In the genomic region with DNA sequence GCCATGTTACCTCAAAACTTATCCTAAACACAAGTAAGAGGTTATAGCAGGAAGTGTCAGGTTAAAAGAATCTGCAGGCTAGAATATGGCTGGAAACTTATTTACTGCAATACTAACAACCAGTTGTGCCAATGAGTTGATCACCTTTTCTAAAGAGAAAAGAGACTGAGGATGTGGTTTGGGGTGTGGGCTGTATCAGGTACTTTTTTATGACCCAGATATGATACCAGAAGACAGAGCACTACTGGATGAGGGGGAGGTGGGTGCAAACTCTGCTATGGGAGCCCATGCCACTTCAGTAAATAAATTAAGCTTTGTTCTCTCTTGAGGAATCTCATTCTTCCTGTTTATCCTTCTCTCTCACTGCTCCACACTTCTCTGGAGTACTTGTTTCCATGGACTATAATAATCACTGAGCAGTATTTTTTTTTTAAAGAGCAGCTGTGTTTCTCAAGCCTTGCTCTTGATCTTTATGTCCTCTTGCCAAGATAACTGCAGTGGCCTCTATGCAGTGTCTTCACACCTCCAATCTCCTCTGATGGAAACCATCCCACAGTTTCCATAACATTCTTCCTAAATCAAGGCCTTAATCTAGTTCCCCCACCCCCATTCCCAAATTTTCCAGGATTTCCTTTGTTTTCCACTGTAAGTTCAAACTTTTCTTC, we compare ENCODE assay signal across 8 cellular contexts. TPM values are rescaled to one million over a fixed set of nuclear protein-coding genes. Genes with fewer than 3 reads are reported as not detected.
DNase-seq lines count a peak whose midpoint lies in the region; ATAC-seq and TF ChIP-seq lines count a peak whose summit lies in the region.

No MANE protein-coding gene starts in this region.

- no peak overlapping the region for H3K4me3 Mint-ChIP-seq in neural progenitor cell
- no peak overlapping the region for H3K4me3 Mint-ChIP-seq in osteocyte (ENCODE audit: unreplicated experiment)

- intact Hi-C loops in left ventricle myocardium inferior (cut with micrococcal nuclease) (no loop called here), head of caudate nucleus (cut with DNase I) (no loop called here)

- H3K36me3 Mint-ChIP-seq in neural progenitor cell = peaks cover 2% of the 10 kb centered on the region
- H3K36me3 Mint-ChIP-seq in osteocyte (ENCODE audit: unreplicated experiment) = peaks cover 8% of the 10 kb centered on the region

- H3K9me3 ChIP-seq in left ventricle myocardium inferior (replicated peaks) (no peaks in the 10 kb centered on the region), neural progenitor cell (ENCODE audit: low read depth) (no peaks in the 10 kb centered on the region)

- no peaks in the 10 kb centered on the region for H3K36me3 ChIP-seq in left ventricle myocardium inferior
- H3K36me3 ChIP-seq in neural progenitor cell = no peaks in the 10 kb centered on the region

- ATAC-seq in GM18867 (IDR thresholded peaks at IDR 0.05; ENCODE audit: unreplicated experiment) = peak; percentile 86
- peak; percentile 71 for ATAC-seq in GM21447 (IDR thresholded peaks at IDR 0.05; ENCODE audit: unreplicated experiment)
- ATAC-seq in HG03520 (IDR thresholded peaks at IDR 0.05; ENCODE audit: unreplicated experiment) = peak; percentile 85

- H4K20me1 ChIP-seq in neural progenitor cell (ENCODE audit: low read depth) = no peaks in the 10 kb centered on the region

- H3K4me1 Mint-ChIP-seq in neural progenitor cell (peaks cover 3% of the 10 kb centered on the region), osteocyte (ENCODE audit: unreplicated experiment) (no peaks in the 10 kb centered on the region)

- DNase-seq in left ventricle myocardium inferior (no peak), head of caudate nucleus (no peak), neural progenitor cell (ENCODE audit: low spot score) (no peak), osteocyte (ENCODE audit: extremely low spot score, unreplicated experiment) (no peak), OCI-M1 (lab: John Stamatoyannopoulos, UW) (no peak)

- peaks cover 60% of the 10 kb centered on the region for H3K4me1 ChIP-seq in left ventricle myocardium inferior
- H3K4me1 ChIP-seq in neural progenitor cell = no peaks in the 10 kb centered on the region

- no peak overlapping the region for H3K4me2 ChIP-seq in neural progenitor cell

- H3K27ac Mint-ChIP-seq in neural progenitor cell = no peak overlapping the region
- no peak overlapping the region for H3K27ac Mint-ChIP-seq in osteocyte (ENCODE audit: unreplicated experiment)

- H3K4me3 ChIP-seq in left ventricle myocardium inferior (no peak overlapping the region), neural progenitor cell (no peak overlapping the region)

- no peak for TF ChIP-seq CTCF in left ventricle myocardium inferior (IDR thresholded peaks at IDR 0.05; ENCODE audit: borderline replicate concordance)
- no peak for TF ChIP-seq CTCF in neural progenitor cell (IDR thresholded peaks at IDR 0.05)
- TF ChIP-seq CTCF in osteocyte (IDR thresholded peaks at IDR 0.05) = no peak

- no peaks in the 10 kb centered on the region for H3K79me2 ChIP-seq in neural progenitor cell (ENCODE audit: low read depth)

- no peaks in the 10 kb centered on the region for H3F3A ChIP-seq in neural progenitor cell (ENCODE audit: low read depth)

- H2AFZ ChIP-seq in neural progenitor cell (replicated peaks) = no peak overlapping the region

- H3K9me3 Mint-ChIP-seq in neural progenitor cell (no peaks in the 10 kb centered on the region), osteocyte (ENCODE audit: unreplicated experiment) (no peaks in the 10 kb centered on the region)

- H3K27ac ChIP-seq in left ventricle myocardium inferior (replicated peaks) (peak overlapping the region; percentile 49), neural progenitor cell (no peak overlapping the region)

- H3K27me3 ChIP-seq in left ventricle myocardium inferior (ENCODE audit: low read depth) (no peaks in the 10 kb centered on the region), neural progenitor cell (no peaks in the 10 kb centered on the region)

- H3K27me3 Mint-ChIP-seq in neural progenitor cell (ENCODE audit: insufficient read depth, low read depth) (no peaks in the 10 kb centered on the region), osteocyte (ENCODE audit: unreplicated experiment) (no peaks in the 10 kb centered on the region)

- H3K9ac ChIP-seq in neural progenitor cell = no peak overlapping the region

RNA-seq across cellular contexts. Expression of a gene that starts 51.2 kb away (rescaled TPM):
- total RNA-seq in left ventricle myocardium inferior = 14.7 TPM
- total RNA-seq in neural progenitor cell (ENCODE audit: low replicate concordance) = not detected in 2 replicates
- not detected in 2 replicates for total RNA-seq in osteocyte

Comparison
In these comparisons a context has a peak if more than half of its experiments do, and no peak if none do; other contexts are left out.
1. RNA of a gene that starts 51.2 kb away (total RNA-seq): 14.7 TPM in left ventricle myocardium inferior (single experiment); not detected in neural progenitor cell and not detected in osteocyte; every median in the first group is over 10 times any median in the second.
2. Peak in every context shown above with its lines, with median percentiles within 50 percentile points of each other: ATAC-seq.